26 cellular contexts compared by ENCODE assay signal in the genomic region with DNA sequence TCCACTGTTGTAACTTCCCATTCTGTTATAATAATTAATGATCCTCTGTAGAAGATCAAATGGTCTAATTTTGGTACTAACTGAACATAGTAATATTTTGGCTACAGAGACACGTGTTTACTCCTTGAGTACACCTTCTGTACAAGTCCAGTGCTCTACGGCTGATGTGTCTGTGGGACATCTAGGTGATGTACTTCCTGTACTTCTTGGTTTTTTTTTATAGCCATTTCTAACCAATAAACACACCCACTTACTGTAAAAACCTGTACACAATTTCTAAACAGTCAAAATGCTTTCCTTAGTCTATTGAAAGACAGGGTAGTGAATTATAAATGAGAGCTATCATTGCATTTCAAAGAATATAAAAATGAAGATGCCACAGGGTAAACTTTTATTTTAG.
"Had no signal": no experiment of that assay in that cellular context is flagged by ENCODE, and none has a peak within 500 bp of the region (broad histone marks: within the 10 kb centered on the region; RNA-seq: fewer than 3 reads in every experiment).

No MANE protein-coding gene starts in this region.

- DNase-seq: colonic mucosa; cortex of kidney; dermis blood vessel endothelial cell; dorsolateral prefrontal cortex; effector CD4-positive, alpha-beta T cell; effector CD8-positive, alpha-beta T cell; effector memory CD4-positive, alpha-beta T cell; effector memory CD8-positive, alpha-beta T cell; endodermal cell; erythroblast; esophagus squamous epithelium; foreskin fibroblast; foreskin keratinocyte; foreskin melanocyte; gastrocnemius medialis; glutamatergic neuron; head of caudate nucleus; heart left ventricle; heart right ventricle had no signal

- H3K27me3 Mint-ChIP-seq: dendritic cell treated with granulocyte-macrophage colony-stimulating factor and Interleukin-4, amounts not matched to agents 40 ng/mL and 50 ng/mL, for 4 days; effector memory CD8-positive, alpha-beta T cell had no signal

- H3K9me3 ChIP-seq: colonic mucosa, esophagus muscularis mucosa, esophagus squamous epithelium, gastrocnemius medialis, gastroesophageal sphincter, heart left ventricle, heart right ventricle had no signal

- FAIRE-seq: endometrium, endothelial cell of umbilical vein had no signal

- ATAC-seq: effector memory CD8-positive, alpha-beta T cell; esophagus mucosa; foreskin keratinocyte; gastrocnemius medialis; gastroesophageal sphincter; heart left ventricle; heart right ventricle had no signal

- H3K4me1 ChIP-seq: colonic mucosa, esophagus muscularis mucosa, esophagus squamous epithelium, foreskin keratinocyte, gastrocnemius medialis, gastroesophageal sphincter, heart left ventricle, heart right ventricle had no signal

- H3K4me3 ChIP-seq: colonic mucosa, coronary artery, dorsolateral prefrontal cortex, esophagus muscularis mucosa, esophagus squamous epithelium, gastrocnemius medialis, gastroesophageal sphincter, heart left ventricle, heart right ventricle had no signal

- H3K4me3 Mint-ChIP-seq: dendritic cell treated with granulocyte-macrophage colony-stimulating factor and Interleukin-4, amounts not matched to agents 40 ng/mL and 50 ng/mL, for 4 days; effector memory CD8-positive, alpha-beta T cell; endodermal cell had no signal

- H3K27ac Mint-ChIP-seq: dendritic cell treated with granulocyte-macrophage colony-stimulating factor and Interleukin-4, amounts not matched to agents 40 ng/mL and 50 ng/mL, for 4 days; effector memory CD8-positive, alpha-beta T cell; endodermal cell had no signal

- H3K36me3 ChIP-seq: colonic mucosa, gastrocnemius medialis had no signal
